Comparison of ENCODE assay signal across 23 cellular contexts in genomic region chr10:117472872-117473271, GRCh38.
DNase-seq lines count a peak whose midpoint lies in the region; ATAC-seq and FAIRE-seq lines count a peak whose summit lies in the region.
"Had no signal": no experiment of that assay in that cellular context is flagged by ENCODE, and none has a peak within 500 bp of the region (broad histone marks: within the 10 kb centered on the region; RNA-seq: fewer than 3 reads in every experiment).

No MANE protein-coding gene starts in this region.

- CTCF ChIA-PET in activated CD4-positive, alpha-beta T cell treated with anti-CD3 and anti-CD28 coated beads, Interleukin-2, amount 10 ng/mL, durations not matched to agents 7 days and 5 days (lab: Charles Lee), result no interaction called here

- DNase-seq in GM18507 (ENCODE audit: extremely low spot score, insufficient read length, low read depth) (peak; percentile 9), NCI-H187 treated with DMSO at 0.1 percent for 48 hours (lab: John Stamatoyannopoulos, UW) (no peak), HUDEP-2 (lab: John Stamatoyannopoulos, UW; ENCODE audit: unreplicated experiment in 76 of 76) (no peak)
- DNase-seq in activated CD4-positive, alpha-beta T cell treated with anti-CD3 and anti-CD28 coated beads, Interleukin-2, amount 10 ng/mL, durations not matched to agents 7 days and 5 days, result no peak
- no peak for DNase-seq in activated T-cell treated with anti-CD3 and anti-CD28 coated beads, Interleukin-2, amount 50 U/mL, for 24 hours
- DNase-seq: activated CD8-positive, alpha-beta T cell treated with anti-CD3 and anti-CD28 coated beads, Interleukin-2, amount 10 ng/mL, durations not matched to agents 7 days and 5 days; activated naive CD8-positive, alpha-beta T cell treated with anti-CD3 and anti-CD28 coated beads, Interleukin-2, amount 10 ng/mL, durations not matched to agents 7 days and 5 days; brain microvascular endothelial cell; gastrocnemius medialis; GDM1; left cardiac atrium; midbrain; NCI-H226; stimulated activated naive B cell treated with anti-CD40 and anti-IgM and Interleukin-4, amounts not matched to agents 10 μg/mL and 1 μg/mL and 100 μg/mL, for 72 hours; T-helper 1 cell had no signal

- no peaks in the 10 kb centered on the region for H3K4me1 Mint-ChIP-seq in activated CD4-positive, alpha-beta T cell treated with anti-CD3 and anti-CD28 coated beads, Interleukin-2, amount 10 ng/mL, durations not matched to agents 7 days and 5 days
- no peaks in the 10 kb centered on the region for H3K4me1 Mint-ChIP-seq in activated T-cell treated with anti-CD3 and anti-CD28 coated beads, Interleukin-2, amount 50 U/mL, for 24 hours (ENCODE audit: low read depth)

- no peak overlapping the region for H3K27ac Mint-ChIP-seq in activated CD4-positive, alpha-beta T cell treated with anti-CD3 and anti-CD28 coated beads, Interleukin-2, amount 10 ng/mL, durations not matched to agents 7 days and 5 days
- H3K27ac Mint-ChIP-seq in activated T-cell treated with anti-CD3 and anti-CD28 coated beads, Interleukin-2, amount 50 U/mL, for 24 hours, result no peak overlapping the region
- H3K27ac Mint-ChIP-seq: activated CD8-positive, alpha-beta T cell treated with anti-CD3 and anti-CD28 coated beads, Interleukin-2, amount 10 ng/mL, durations not matched to agents 7 days and 5 days; activated naive CD8-positive, alpha-beta T cell treated with anti-CD3 and anti-CD28 coated beads, Interleukin-2, amount 10 ng/mL, durations not matched to agents 7 days and 5 days; activated T-helper 1 cell treated with anti-CD3 and anti-CD28 coated beads, Interleukin-12 subunit alpha, Interleukin-12 subunit beta, Interleukin-2, Interleukin-4 antibody, amounts not matched to agents 30 ng/mL and 10 ng/mL and 1 ng/mL, durations not matched to agents 14 hours and 24 hours and 36 hours; dendritic cell treated with granulocyte-macrophage colony-stimulating factor and Interleukin-4, amounts not matched to agents 40 ng/mL and 50 ng/mL, for 4 days; stimulated activated naive B cell treated with anti-CD40 and anti-IgM and Interleukin-4, amounts not matched to agents 10 μg/mL and 1 μg/mL and 100 μg/mL, for 72 hours had no signal

- no peak overlapping the region for H3K4me3 Mint-ChIP-seq in activated CD4-positive, alpha-beta T cell treated with anti-CD3 and anti-CD28 coated beads, Interleukin-2, amount 10 ng/mL, durations not matched to agents 7 days and 5 days
- no peak overlapping the region for H3K4me3 Mint-ChIP-seq in activated T-cell treated with anti-CD3 and anti-CD28 coated beads, Interleukin-2, amount 50 U/mL, for 24 hours
- H3K4me3 Mint-ChIP-seq: activated CD8-positive, alpha-beta T cell treated with anti-CD3 and anti-CD28 coated beads, Interleukin-2, amount 10 ng/mL, durations not matched to agents 7 days and 5 days; activated naive CD8-positive, alpha-beta T cell treated with anti-CD3 and anti-CD28 coated beads, Interleukin-2, amount 10 ng/mL, durations not matched to agents 7 days and 5 days; activated T-helper 1 cell treated with anti-CD3 and anti-CD28 coated beads, Interleukin-12 subunit alpha, Interleukin-12 subunit beta, Interleukin-2, Interleukin-4 antibody, amounts not matched to agents 30 ng/mL and 10 ng/mL and 1 ng/mL, durations not matched to agents 14 hours and 24 hours and 36 hours; dendritic cell treated with granulocyte-macrophage colony-stimulating factor and Interleukin-4, amounts not matched to agents 40 ng/mL and 50 ng/mL, for 4 days; stimulated activated naive B cell treated with anti-CD40 and anti-IgM and Interleukin-4, amounts not matched to agents 10 μg/mL and 1 μg/mL and 100 μg/mL, for 72 hours had no signal

- no peaks in the 10 kb centered on the region for H3K27me3 Mint-ChIP-seq in activated CD4-positive, alpha-beta T cell treated with anti-CD3 and anti-CD28 coated beads, Interleukin-2, amount 10 ng/mL, durations not matched to agents 7 days and 5 days
- H3K27me3 Mint-ChIP-seq in activated T-cell treated with anti-CD3 and anti-CD28 coated beads, Interleukin-2, amount 50 U/mL, for 24 hours, result peaks cover 40% of the 10 kb centered on the region

- peak; percentile 73 for ATAC-seq in GM19452 (IDR thresholded peaks at IDR 0.05; ENCODE audit: unreplicated experiment)
- peak; percentile 63 for ATAC-seq in HG02798 (IDR thresholded peaks at IDR 0.05; ENCODE audit: poor library complexity, unreplicated experiment)
- peak; percentile 80 for ATAC-seq in HG03457 (IDR thresholded peaks at IDR 0.05; ENCODE audit: unreplicated experiment)
- ATAC-seq: activated CD8-positive, alpha-beta T cell treated with anti-CD3 and anti-CD28 coated beads, Interleukin-2, amount 10 ng/mL, durations not matched to agents 7 days and 5 days; gastrocnemius medialis; HCT116; left cardiac atrium; stimulated activated naive B cell treated with anti-CD40 and anti-IgM and Interleukin-4, amounts not matched to agents 10 μg/mL and 1 μg/mL and 100 μg/mL, for 72 hours had no signal

- POLR2A ChIA-PET in activated CD4-positive, alpha-beta T cell treated with anti-CD3 and anti-CD28 coated beads, Interleukin-2, amount 10 ng/mL, durations not matched to agents 7 days and 5 days (lab: Charles Lee), result no interaction called here

- peak; percentile 83 for FAIRE-seq in GM18507 (lab: Jason Lieb, UNC)
- FAIRE-seq: GM12891, HTR-8/SVneo had no signal

- no peaks in the 10 kb centered on the region for H3K9me3 Mint-ChIP-seq in activated CD4-positive, alpha-beta T cell treated with anti-CD3 and anti-CD28 coated beads, Interleukin-2, amount 10 ng/mL, durations not matched to agents 7 days and 5 days
- H3K9me3 Mint-ChIP-seq in activated T-cell treated with anti-CD3 and anti-CD28 coated beads, Interleukin-2, amount 50 U/mL, for 24 hours, result no peaks in the 10 kb centered on the region
- H3K9me3 Mint-ChIP-seq: activated naive CD8-positive, alpha-beta T cell treated with anti-CD3 and anti-CD28 coated beads, Interleukin-2, amount 10 ng/mL, durations not matched to agents 7 days and 5 days; activated T-helper 1 cell treated with anti-CD3 and anti-CD28 coated beads, Interleukin-12 subunit alpha, Interleukin-12 subunit beta, Interleukin-2, Interleukin-4 antibody, amounts not matched to agents 30 ng/mL and 10 ng/mL and 1 ng/mL, durations not matched to agents 14 hours and 24 hours and 36 hours; dendritic cell treated with granulocyte-macrophage colony-stimulating factor and Interleukin-4, amounts not matched to agents 40 ng/mL and 50 ng/mL, for 4 days; stimulated activated naive B cell treated with anti-CD40 and anti-IgM and Interleukin-4, amounts not matched to agents 10 μg/mL and 1 μg/mL and 100 μg/mL, for 72 hours had no signal

- no peaks in the 10 kb centered on the region for H3K36me3 Mint-ChIP-seq in activated CD4-positive, alpha-beta T cell treated with anti-CD3 and anti-CD28 coated beads, Interleukin-2, amount 10 ng/mL, durations not matched to agents 7 days and 5 days (ENCODE audit: low read depth)
- H3K36me3 Mint-ChIP-seq in activated T-cell treated with anti-CD3 and anti-CD28 coated beads, Interleukin-2, amount 50 U/mL, for 24 hours (ENCODE audit: low read depth), result no peaks in the 10 kb centered on the region
- H3K36me3 Mint-ChIP-seq: activated naive CD8-positive, alpha-beta T cell treated with anti-CD3 and anti-CD28 coated beads, Interleukin-2, amount 10 ng/mL, durations not matched to agents 7 days and 5 days; stimulated activated naive B cell treated with anti-CD40 and anti-IgM and Interleukin-4, amounts not matched to agents 10 μg/mL and 1 μg/mL and 100 μg/mL, for 72 hours had no signal
